ENCODE assay signal across 12 cellular contexts in the genomic region with DNA sequence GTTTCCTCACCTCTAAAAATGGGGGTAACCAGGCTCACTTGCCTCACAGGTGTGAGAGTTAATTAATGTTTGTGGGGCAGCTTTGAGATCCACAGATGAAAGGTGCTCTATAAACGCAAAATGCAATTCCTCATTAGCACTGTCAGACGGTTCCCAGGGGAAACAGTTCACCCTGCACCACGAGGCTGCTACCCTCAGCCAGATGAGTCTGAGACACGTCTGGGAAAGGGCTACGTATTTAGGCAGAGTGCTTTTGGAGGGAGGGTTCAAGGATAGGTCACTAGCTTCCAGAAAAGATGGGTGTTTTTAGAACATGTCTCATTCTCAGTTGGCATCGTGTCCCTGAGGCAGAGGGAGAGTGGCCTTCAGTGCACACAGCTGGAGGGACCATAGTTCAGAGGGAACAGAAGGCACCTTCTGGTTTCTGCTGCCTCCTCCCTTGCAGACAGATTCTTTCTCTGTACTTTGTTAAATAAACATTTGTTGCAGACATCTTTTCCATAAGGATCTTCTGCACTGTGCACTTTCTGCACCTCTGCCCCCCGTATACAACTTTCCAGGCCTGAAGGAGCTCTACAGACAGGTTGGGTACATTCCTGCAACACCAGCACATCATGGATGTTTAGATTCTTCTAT.
A peak's percentile ranks its signal among the peaks of the same experiment; 100 is the strongest.
DNase-seq lines count a peak whose midpoint lies in the region; FAIRE-seq and TF ChIP-seq lines count a peak whose summit lies in the region.
"Had no signal": no experiment of that assay in that cellular context is flagged by ENCODE, and none has a peak within 500 bp of the region (broad histone marks: within the 10 kb centered on the region; RNA-seq: fewer than 3 reads in every experiment).

No MANE protein-coding gene starts in this region.

- no peaks in the 10 kb centered on the region for H3K27me3 Mint-ChIP-seq in activated naive CD4-positive, alpha-beta T cell treated with anti-CD3 and anti-CD28 coated beads, Interleukin-2, amount 50 U/mL, for 24 hours
- no peaks in the 10 kb centered on the region for H3K27me3 Mint-ChIP-seq in activated naive CD8-positive, alpha-beta T cell

- H3K27ac Mint-ChIP-seq in activated naive CD4-positive, alpha-beta T cell treated with anti-CD3 and anti-CD28 coated beads, Interleukin-2, amount 50 U/mL, for 24 hours = peak overlapping the region; percentile 93
- H3K27ac Mint-ChIP-seq in activated naive CD8-positive, alpha-beta T cell = peak overlapping the region; percentile 95

- no peak for TF ChIP-seq CTCF in kidney epithelial cell (IDR thresholded peaks at IDR 0.05; ENCODE audit: insufficient read depth, low read length, poor library complexity, severe bottlenecking)

- H3K4me3 ChIP-seq in kidney epithelial cell (ENCODE audit: low read depth, low read length) = no peak overlapping the region

- H3K4me1 Mint-ChIP-seq in activated naive CD4-positive, alpha-beta T cell treated with anti-CD3 and anti-CD28 coated beads, Interleukin-2, amount 50 U/mL, for 24 hours = peaks cover 97% of the 10 kb centered on the region
- H3K4me1 Mint-ChIP-seq in activated naive CD8-positive, alpha-beta T cell (ENCODE audit: low read depth) = peaks cover 93% of the 10 kb centered on the region

- DNase-seq in activated naive CD4-positive, alpha-beta T cell treated with anti-CD3 and anti-CD28 coated beads, Interleukin-2, amount 50 U/mL, for 16 hours = no peak
- DNase-seq in kidney epithelial cell (ENCODE audit: low read depth) (peak; percentile 56), urothelium cell line (ENCODE audit: low spot score) (peak; percentile 36), SKM-1 (lab: John Stamatoyannopoulos, UW; ENCODE audit: unreplicated experiment) (no peak), caudate nucleus (lab: John Stamatoyannopoulos, UW) (no peak), GM19240 (ENCODE audit: insufficient read length, low spot score) (no peak)
- DNase-seq: DMS 273 treated with DMSO at 0.1 percent for 48 hours, NCI-H1048 had no signal

- FAIRE-seq in urothelium cell line (lab: Jason Lieb, UNC) = no peak
- FAIRE-seq: H1 had no signal

- no peaks in the 10 kb centered on the region for H3K36me3 ChIP-seq in kidney epithelial cell (ENCODE audit: control insufficient read depth, insufficient read depth, low read length)

- H3K4me3 Mint-ChIP-seq in activated naive CD4-positive, alpha-beta T cell treated with anti-CD3 and anti-CD28 coated beads, Interleukin-2, amount 50 U/mL, for 24 hours = peak overlapping the region; percentile 66
- H3K4me3 Mint-ChIP-seq in activated naive CD8-positive, alpha-beta T cell = peak overlapping the region; percentile 75
- H3K4me3 Mint-ChIP-seq: neural crest cell had no signal

- H3K36me3 Mint-ChIP-seq in activated naive CD4-positive, alpha-beta T cell treated with anti-CD3 and anti-CD28 coated beads, Interleukin-2, amount 50 U/mL, for 24 hours = peaks cover 35% of the 10 kb centered on the region
- H3K36me3 Mint-ChIP-seq in activated naive CD8-positive, alpha-beta T cell = peaks cover 23% of the 10 kb centered on the region

- peaks cover 14% of the 10 kb centered on the region for H3K9me3 Mint-ChIP-seq in activated naive CD4-positive, alpha-beta T cell treated with anti-CD3 and anti-CD28 coated beads, Interleukin-2, amount 50 U/mL, for 24 hours
- no peaks in the 10 kb centered on the region for H3K9me3 Mint-ChIP-seq in activated naive CD8-positive, alpha-beta T cell (ENCODE audit: low read depth)

- no peaks in the 10 kb centered on the region for H3K27me3 ChIP-seq in kidney epithelial cell (ENCODE audit: control insufficient read depth, insufficient read depth, low read length)

- no peak overlapping the region for H3K27ac ChIP-seq in caudate nucleus (ENCODE audit: low read depth, low read length)

Comparison
In these comparisons a context has a peak if more than half of its experiments do, and no peak if none do; other contexts are left out.
1. DNase-seq: peak in kidney epithelial cell (single experiment) and urothelium cell line (single experiment); none in activated naive CD4-positive, alpha-beta T cell treated with anti-CD3 and anti-CD28 coated beads, Interleukin-2, amount 50 U/mL, for 16 hours (single experiment), SKM-1 (single experiment), caudate nucleus (0 of 61) and GM19240 (single experiment).